8 cellular contexts compared by ENCODE assay signal in genomic region chr3:32238027-32238815, GRCh38. TPM values are rescaled to one million over a fixed set of nuclear protein-coding genes. Genes with fewer than 3 reads are reported as not detected.
DNase-seq lines count a peak whose midpoint lies in the region; ATAC-seq and TF ChIP-seq lines count a peak whose summit lies in the region.

A gene with protein sequence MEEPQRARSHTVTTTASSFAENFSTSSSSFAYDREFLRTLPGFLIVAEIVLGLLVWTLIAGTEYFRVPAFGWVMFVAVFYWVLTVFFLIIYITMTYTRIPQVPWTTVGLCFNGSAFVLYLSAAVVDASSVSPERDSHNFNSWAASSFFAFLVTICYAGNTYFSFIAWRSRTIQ (plus strand): TSS chr3:32238680. CDS start chr3:32238973, 293 bp downstream.

- H3K9me3 ChIP-seq in RWPE2 (ENCODE audit: severe bottlenecking): no peaks in the 10 kb centered on the region
- H3K9me3 ChIP-seq in vagina: peaks cover 4% of the 10 kb centered on the region

- H3K9me3 Mint-ChIP-seq in glutamatergic neuron (ENCODE audit: unreplicated experiment): peaks cover 1% of the 10 kb centered on the region
- H3K9me3 Mint-ChIP-seq in progenitor cell of endocrine pancreas (ENCODE audit: low read depth): no peaks in the 10 kb centered on the region

- H3K4me3 ChIP-seq in RWPE2 (ENCODE audit: severe bottlenecking) (peak within 1 kb of the TSS; percentile 77), vagina (peak within 1 kb of the TSS; percentile 51 to 60)

- no peaks in the 10 kb centered on the region for H3K36me3 ChIP-seq in RWPE2 (ENCODE audit: low read depth)
- H3K36me3 ChIP-seq in vagina: no peaks in the 10 kb centered on the region

- H3K27me3 ChIP-seq in RWPE2 (ENCODE audit: insufficient read depth, poor library complexity, severe bottlenecking) (peaks cover 3% of the 10 kb centered on the region), vagina (no peaks in the 10 kb centered on the region)

- H3K4me1 ChIP-seq in RWPE2 (ENCODE audit: insufficient read depth, poor library complexity, severe bottlenecking) (no peaks in the 10 kb centered on the region), vagina (peaks cover 15% of the 10 kb centered on the region)

- intact Hi-C loops in vagina (cut with DNase I): no loop called here

- no peak for TF ChIP-seq POLR2A in vagina (IDR thresholded peaks at IDR 0.05)

- TF ChIP-seq CTCF in RWPE2 (IDR thresholded peaks at IDR 0.05; ENCODE audit: poor library complexity, severe bottlenecking) (no peak), glutamatergic neuron (IDR thresholded peaks at IDR 0.05; ENCODE audit: partially characterized antibody, unreplicated experiment) (no peak), progenitor cell of endocrine pancreas (IDR thresholded peaks at IDR 0.05; ENCODE audit: unreplicated experiment) (peak; percentile 12), vagina (IDR thresholded peaks at IDR 0.05) (no peak)

- H3K36me3 Mint-ChIP-seq in glutamatergic neuron (ENCODE audit: unreplicated experiment) (no peaks in the 10 kb centered on the region), progenitor cell of endocrine pancreas (ENCODE audit: insufficient read depth) (peaks cover 8% of the 10 kb centered on the region)

- H3K27me3 Mint-ChIP-seq in glutamatergic neuron (ENCODE audit: unreplicated experiment): peaks cover 9% of the 10 kb centered on the region
- H3K27me3 Mint-ChIP-seq in progenitor cell of endocrine pancreas: no peaks in the 10 kb centered on the region

- H3K4me1 Mint-ChIP-seq in glutamatergic neuron (ENCODE audit: low read depth, unreplicated experiment): no peaks in the 10 kb centered on the region
- H3K4me1 Mint-ChIP-seq in progenitor cell of endocrine pancreas (ENCODE audit: low read depth): peaks cover 41% of the 10 kb centered on the region

- peak; percentile 11 for DNase-seq in DMS79 treated with DMSO at 0.1 percent for 48 hours (lab: John Stamatoyannopoulos, UW)
- DNase-seq in DMS79 (lab: John Stamatoyannopoulos, UW): no peak
- DNase-seq in HT-29 (ENCODE audit: low spot score): peak; percentile 65
- DNase-seq in RWPE2 (ENCODE audit: low spot score): peak; percentile 64
- DNase-seq in activated gamma-delta T cell (lab: John Stamatoyannopoulos, UW): peak; percentile 24
- peak; percentile 70 for DNase-seq in glutamatergic neuron
- DNase-seq in progenitor cell of endocrine pancreas (ENCODE audit: low spot score, unreplicated experiment): peak; percentile 53
- no peak for DNase-seq in vagina (ENCODE audit: extremely low spot score in 2 of 2)

- peak; percentile 87 for ATAC-seq in RWPE2 (ENCODE audit: low read depth)

- H3K27ac Mint-ChIP-seq in glutamatergic neuron (ENCODE audit: unreplicated experiment) (no peak within 1 kb of the TSS), progenitor cell of endocrine pancreas (peak within 1 kb of the TSS; percentile 97)

- H3K27ac ChIP-seq in RWPE2 (ENCODE audit: poor library complexity, severe bottlenecking) (no peak within 1 kb of the TSS), vagina (peak within 1 kb of the TSS; percentile 34)

- H3K4me3 Mint-ChIP-seq in glutamatergic neuron (ENCODE audit: unreplicated experiment): peak within 1 kb of the TSS; percentile 83
- peak within 1 kb of the TSS; percentile 90 for H3K4me3 Mint-ChIP-seq in progenitor cell of endocrine pancreas (ENCODE audit: low read depth)

RNA-seq across cellular contexts. Expression of the gene that starts here (rescaled TPM):
- 8.6 and 9.0 TPM in 2 replicates for total RNA-seq in HT-29 (2014; rRNA removed; shearing (Covaris generic))
- total RNA-seq in glutamatergic neuron (ENCODE audit: unreplicated experiment) (not detected), progenitor cell of endocrine pancreas (33.8 and 39.1 TPM in 2 replicates), vagina (4.7 TPM)

Comparison
In these comparisons a context has a peak if more than half of its experiments do, and no peak if none do; other contexts are left out.
1. DNase-seq: peak in DMS79 treated with DMSO at 0.1 percent for 48 hours (single experiment), HT-29 (single experiment), RWPE2 (single experiment), activated gamma-delta T cell (single experiment) and progenitor cell of endocrine pancreas (single experiment); none in DMS79 (single experiment) and vagina (0 of 2).
2. Peak in DNase-seq in glutamatergic neuron; RNA of the gene not detected or under 1 TPM.